Comparison of ENCODE assay signal across 8 cellular contexts in genomic region chr1:206684478-206685255, GRCh38. TPM values are rescaled to one million over a fixed set of nuclear protein-coding genes. Genes with fewer than 3 reads are reported as not detected.
A peak's percentile ranks its signal among the peaks of the same experiment; 100 is the strongest.
DNase-seq lines count a peak whose midpoint lies in the region; ATAC-seq and TF ChIP-seq lines count a peak whose summit lies in the region.

Gene MAPKAPK2 (plus strand): TSS chr1:206684905. CDS start chr1:206685230, 325 bp downstream.

- ATAC-seq in left colon = peak; percentile 77
- no peak for ATAC-seq in HG02970 (IDR thresholded peaks at IDR 0.05; ENCODE audit: low FRiP score, unreplicated experiment)

- CTCF ChIA-PET in HEK293T (lab: Yijun Ruan, JAX) = interaction anchor here (0.8 to 1.2 kb wide), 2 partner anchors 22 to 50 kb away, joined by 3 to 5 read pairs; partner anchors contain the start of gene DYRK3

- in situ Hi-C loops in G401 (cut with HindIII; ENCODE audit: low sequenced_read_pairs) = no loop called here

- TF ChIP-seq CTCF in choroid plexus epithelial cell (conservative IDR thresholded peaks at IDR 0.05; ENCODE audit: low read depth, low read length) = no peak

- POLR2A ChIA-PET in HEK293T (lab: Yijun Ruan, JAX) = interaction anchor here (0.5 to 1.0 kb wide), 7 partner anchors 8 to 69 kb away, joined by 3 read pairs; no protein-coding TSS in a partner anchor

- H3K4me3 ChIP-seq in choroid plexus epithelial cell (ENCODE audit: low read depth, low read length) = peak within 1 kb of the TSS; percentile 86

- intact Hi-C loops in left colon (cut with DNase I, micrococcal nuclease) = no loop called here

- peak; percentile 80 for DNase-seq in G401 (ENCODE audit: low spot score)
- DNase-seq in HEK293T (ENCODE audit: extremely low spot score) = peak; percentile 98
- DNase-seq in NCI-H2196 (lab: John Stamatoyannopoulos, UW; ENCODE audit: unreplicated experiment) = peak; percentile 52
- DNase-seq in activated CD4-positive, alpha-beta T cell treated with anti-CD3 and anti-CD28 coated beads for 24 hours (ENCODE audit: low read depth in 2 of 2) = peak; percentile 67 to 69
- DNase-seq in choroid plexus epithelial cell (ENCODE audit: low read depth) = peak; percentile 67
- peak; percentile 63 to 86 for DNase-seq in left colon
- peak; percentile 63 to 75 (median 67) for DNase-seq in stimulated activated CD4-positive, alpha-beta T cell treated with anti-CD3 and anti-CD28 coated beads, Interleukin-1b, Interleukin-23, amount 100 ng/mL, for 24 hours (ENCODE audit: low read depth in 4 of 4, low spot score in 1 of 4)

TF ChIP-seq in HEK293T, 16 proteins besides CTCF, POLR2A, EP300 and RAD21:
- TF ChIP-seq BHLHE40 (IDR thresholded peaks at IDR 0.05; ENCODE audit: borderline replicate concordance) (no peak), L3MBTL2 (conservative IDR thresholded peaks at IDR 0.05) (no peak), PKNOX1 (IDR thresholded peaks at IDR 0.05) (no peak), ARNT (IDR thresholded peaks at IDR 0.05) (no peak), TARDBP (IDR thresholded peaks at IDR 0.05) (no peak), FOXM1 (IDR thresholded peaks at IDR 0.05; ENCODE audit: borderline replicate concordance) (no peak), FOXA1 (IDR thresholded peaks at IDR 0.05) (no peak), HDGF (IDR thresholded peaks at IDR 0.05; ENCODE audit: borderline replicate concordance) (no peak), ZNF384 (IDR thresholded peaks at IDR 0.05) (no peak), LEF1 (IDR thresholded peaks at IDR 0.05; ENCODE audit: borderline replicate concordance) (no peak)

RNA-seq across cellular contexts. Expression of gene MAPKAPK2, which starts in this region (rescaled TPM):
- 25.7 and 32.7 TPM in 2 replicates for total RNA-seq in G401 (2014; rRNA removed; shearing (Covaris generic))
- total RNA-seq in left colon = 10 to 100 TPM; 62.5 to 80.8 TPM
